In the genomic region with DNA sequence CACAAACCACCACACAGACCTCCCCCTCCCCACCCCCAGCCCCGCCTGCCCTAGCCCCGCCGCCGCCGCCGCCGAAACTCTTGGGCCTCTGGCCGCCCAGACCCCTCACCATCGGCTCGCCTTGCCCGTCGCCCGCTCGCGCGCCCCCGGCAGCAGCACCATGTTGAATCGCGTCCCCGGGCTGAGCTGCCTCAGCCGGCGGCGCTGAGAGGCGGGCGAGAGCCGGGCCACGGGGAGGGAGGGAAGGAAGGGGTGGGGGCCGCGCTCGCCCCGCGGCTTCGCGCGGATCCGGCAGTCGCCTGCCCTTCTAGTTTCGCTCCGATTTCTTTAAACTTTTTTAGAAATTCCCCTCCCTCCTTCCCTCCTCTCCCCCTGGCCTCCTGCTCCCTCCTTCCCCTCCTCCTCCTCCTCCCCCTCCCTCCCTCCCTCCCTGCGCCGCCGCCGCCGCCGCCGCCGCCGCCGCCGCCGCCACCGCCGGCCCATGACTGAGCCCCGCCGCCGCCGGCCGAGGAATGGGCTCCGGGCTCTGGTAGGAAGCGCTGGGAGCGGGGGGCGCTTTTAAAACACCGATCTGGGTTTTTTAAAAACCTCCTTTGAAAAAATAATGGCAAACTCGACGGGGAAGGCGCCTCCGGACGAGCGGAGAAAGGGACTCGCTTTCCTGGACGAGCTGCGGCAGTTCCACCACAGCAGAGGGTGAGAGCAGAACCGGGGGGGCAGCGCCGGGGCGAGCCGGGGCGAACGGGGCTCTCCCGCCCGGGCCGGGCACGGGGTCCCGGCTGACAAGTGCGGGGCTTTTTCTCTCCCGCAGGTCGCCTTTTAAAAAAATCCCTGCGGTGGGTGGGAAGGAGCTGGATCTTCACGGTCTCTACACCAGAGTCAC, we compare ENCODE assay signal across 8 cellular contexts. TPM values are rescaled to one million over a fixed set of nuclear protein-coding genes. Genes with fewer than 3 reads are reported as not detected.
DNase-seq lines count a peak whose midpoint lies in the region; ATAC-seq, FAIRE-seq and TF ChIP-seq lines count a peak whose summit lies in the region.

A gene with protein sequence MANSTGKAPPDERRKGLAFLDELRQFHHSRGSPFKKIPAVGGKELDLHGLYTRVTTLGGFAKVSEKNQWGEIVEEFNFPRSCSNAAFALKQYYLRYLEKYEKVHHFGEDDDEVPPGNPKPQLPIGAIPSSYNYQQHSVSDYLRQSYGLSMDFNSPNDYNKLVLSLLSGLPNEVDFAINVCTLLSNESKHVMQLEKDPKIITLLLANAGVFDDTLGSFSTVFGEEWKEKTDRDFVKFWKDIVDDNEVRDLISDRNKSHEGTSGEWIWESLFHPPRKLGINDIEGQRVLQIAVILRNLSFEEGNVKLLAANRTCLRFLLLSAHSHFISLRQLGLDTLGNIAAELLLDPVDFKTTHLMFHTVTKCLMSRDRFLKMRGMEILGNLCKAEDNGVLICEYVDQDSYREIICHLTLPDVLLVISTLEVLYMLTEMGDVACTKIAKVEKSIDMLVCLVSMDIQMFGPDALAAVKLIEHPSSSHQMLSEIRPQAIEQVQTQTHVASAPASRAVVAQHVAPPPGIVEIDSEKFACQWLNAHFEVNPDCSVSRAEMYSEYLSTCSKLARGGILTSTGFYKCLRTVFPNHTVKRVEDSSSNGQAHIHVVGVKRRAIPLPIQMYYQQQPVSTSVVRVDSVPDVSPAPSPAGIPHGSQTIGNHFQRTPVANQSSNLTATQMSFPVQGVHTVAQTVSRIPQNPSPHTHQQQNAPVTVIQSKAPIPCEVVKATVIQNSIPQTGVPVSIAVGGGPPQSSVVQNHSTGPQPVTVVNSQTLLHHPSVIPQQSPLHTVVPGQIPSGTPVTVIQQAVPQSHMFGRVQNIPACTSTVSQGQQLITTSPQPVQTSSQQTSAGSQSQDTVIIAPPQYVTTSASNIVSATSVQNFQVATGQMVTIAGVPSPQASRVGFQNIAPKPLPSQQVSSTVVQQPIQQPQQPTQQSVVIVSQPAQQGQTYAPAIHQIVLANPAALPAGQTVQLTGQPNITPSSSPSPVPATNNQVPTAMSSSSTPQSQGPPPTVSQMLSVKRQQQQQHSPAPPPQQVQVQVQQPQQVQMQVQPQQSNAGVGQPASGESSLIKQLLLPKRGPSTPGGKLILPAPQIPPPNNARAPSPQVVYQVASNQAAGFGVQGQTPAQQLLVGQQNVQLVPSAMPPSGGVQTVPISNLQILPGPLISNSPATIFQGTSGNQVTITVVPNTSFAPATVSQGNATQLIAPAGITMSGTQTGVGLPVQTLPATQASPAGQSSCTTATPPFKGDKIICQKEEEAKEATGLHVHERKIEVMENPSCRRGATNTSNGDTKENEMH (N-terminal part only) (plus strand): TSS at position 474 of the 883 bp plus-strand sequence. CDS start 131 bp downstream, at position 605.

- peak within 1 kb of the TSS; percentile 98 for H3K4me2 ChIP-seq in keratinocyte (ENCODE audit: control insufficient read depth, extremely low read depth, insufficient read depth, low read depth, low read length)

- H3K36me3 ChIP-seq in keratinocyte (ENCODE audit: control insufficient read depth in 2 of 2, extremely low read depth in 1 of 2, insufficient read depth in 2 of 2, low read length in 2 of 2), result no peaks in the 10 kb centered on the region

- no peaks in the 10 kb centered on the region for H3K9me3 ChIP-seq in keratinocyte (ENCODE audit: control insufficient read depth, low read depth, low read length)

- peaks cover 63% of the 10 kb centered on the region for H3K79me2 ChIP-seq in keratinocyte (ENCODE audit: control insufficient read depth, insufficient read depth, low read length)

- peaks cover 14% of the 10 kb centered on the region for H3K4me1 ChIP-seq in keratinocyte (ENCODE audit: control insufficient read depth, extremely low read depth, insufficient read depth, low read length)

- DNase-seq in GM13976 (ENCODE audit: low spot score), result peak; percentile 70
- peak; percentile 84 for DNase-seq in NCI-H146 (lab: John Stamatoyannopoulos, UW)
- DNase-seq in activated CD4-positive, CD25-positive, alpha-beta regulatory T cell (lab: John Stamatoyannopoulos, UW), result peak; percentile 44 to 63 (median 56)
- peak; percentile 69 for DNase-seq in central memory CD4-positive, alpha-beta T cell
- no peak for DNase-seq in keratinocyte (ENCODE audit: low read depth, low spot score)
- DNase-seq in stimulated activated CD4-positive, alpha-beta T cell treated with anti-CD3 and anti-CD28 coated beads, Interleukin-12 subunit alpha, Interleukin-12 subunit beta, amount 100 ng/mL, for 4 hours, result peak; percentile 63

- peak within 1 kb of the TSS; percentile 99 for H3K9ac ChIP-seq in keratinocyte (ENCODE audit: control insufficient read depth, extremely low read depth, insufficient read depth, low read length)

- H2AFZ ChIP-seq in keratinocyte (ENCODE audit: control insufficient read depth, low read length), result peak within 1 kb of the TSS; percentile 89

- TF ChIP-seq CTCF in GM13976 (IDR thresholded peaks at IDR 0.05; ENCODE audit: borderline replicate concordance, control extremely low read depth, extremely low read depth, insufficient read depth, missing control alignments) (no peak), keratinocyte (optimal IDR thresholded peaks at IDR 0.05 in 1 of 3, IDR thresholded peaks at IDR 0.05 in 1 of 3, conservative IDR thresholded peaks at IDR 0.05 in 1 of 3; ENCODE audit: extremely low read depth in 1 of 3, insufficient read depth in 2 of 3, low read length in 3 of 3) (no peak)

- H3K4me3 ChIP-seq in keratinocyte (ENCODE audit: control insufficient read depth in 2 of 3, extremely low read depth in 1 of 3, insufficient read depth in 2 of 3, low read depth in 1 of 3, low read length in 3 of 3), result peak within 1 kb of the TSS; percentile 56 to 98 (median 88)

- in situ Hi-C loops in GM13976 (cut with MboI; ENCODE audit: low sequenced_read_pairs, unreplicated experiment), result loop anchor here (10.0 to 25.0 kb wide), 2 partner anchors 255 to 533 kb away; a partner anchor contains a TSS

- dilution Hi-C loops in keratinocyte (cut with MboI; ENCODE audit: extremely low pct_ligation_motif_present, low sequenced_read_pairs), result no loop called here

- H3K27me3 ChIP-seq in keratinocyte (ENCODE audit: control insufficient read depth, extremely low read depth, insufficient read depth, low read length), result no peaks in the 10 kb centered on the region

- H3K27ac ChIP-seq in keratinocyte (ENCODE audit: control insufficient read depth, insufficient read depth, low read length), result peak within 1 kb of the TSS; percentile 97

- no peak for FAIRE-seq in keratinocyte (lab: Jason Lieb, UNC)

- ATAC-seq in HG02678 (IDR thresholded peaks at IDR 0.05; ENCODE audit: unreplicated experiment) (peak; percentile 18), GM18519 (IDR thresholded peaks at IDR 0.05; ENCODE audit: low FRiP score, unreplicated experiment) (no peak)

- H3K9me1 ChIP-seq in keratinocyte (ENCODE audit: control insufficient read depth, extremely low read depth, insufficient read depth, low read length), result no peaks in the 10 kb centered on the region

- no peaks in the 10 kb centered on the region for H4K20me1 ChIP-seq in keratinocyte (ENCODE audit: control insufficient read depth, extremely low read depth, insufficient read depth, low read length)

RNA-seq across cellular contexts. Expression of the gene that starts here (rescaled TPM):
- 12.6 to 16.3 TPM (median 15.1 TPM) in 3 replicates for polyA plus RNA-seq in keratinocyte
- 7.5 TPM for polyA plus RNA-seq in keratinocyte (2011; ENCODE audit: low read depth)
- 4.7 and 11.1 TPM in 2 replicates for polyA plus RNA-seq in keratinocyte (2011; cell fraction: cytosol; rRNA removed)
- polyA plus RNA-seq in keratinocyte (2011; cell fraction: nucleus; rRNA removed), result 23.6 and 24.8 TPM in 2 replicates
- 8.1 and 8.3 TPM in 2 replicates for polyA plus RNA-seq in keratinocyte (2012; ENCODE audit: low replicate concordance)
- polyA minus RNA-seq in keratinocyte, result 18.9 to 76.7 TPM (median 48.9 TPM) in 3 replicates
- polyA minus RNA-seq in keratinocyte (2011; cell fraction: cytosol; rRNA and poly(A)+ RNA removed), result 13.4 TPM
- 50.5 and 92.6 TPM in 2 replicates for polyA minus RNA-seq in keratinocyte (2011; cell fraction: nucleus; rRNA and poly(A)+ RNA removed)
